In genomic region chr1:156870734-156871133, GRCh38 we compare ENCODE assay signal across 10 cellular contexts. TPM values are rescaled to one million over a fixed set of nuclear protein-coding genes. Genes with fewer than 3 reads are reported as not detected.
DNase-seq lines count a peak whose midpoint lies in the region; ATAC-seq, FAIRE-seq and TF ChIP-seq lines count a peak whose summit lies in the region.
"Had no signal": no experiment of that assay in that cellular context is flagged by ENCODE, and none has a peak within 500 bp of the region (broad histone marks: within the 10 kb centered on the region; RNA-seq: fewer than 3 reads in every experiment).

No MANE protein-coding gene starts in this region.

- H3K4me3 Mint-ChIP-seq in activated T-cell treated with anti-CD3 and anti-CD28 coated beads, Interleukin-2, amount 50 U/mL, for 72 hours: peak overlapping the region; percentile 35 to 51

- no TSS peak for BruUV-seq in HepG2 (replicated peaks; lab: Mats Ljungman, UMichigan)

- H3K4me1 Mint-ChIP-seq in activated T-cell treated with anti-CD3 and anti-CD28 coated beads, Interleukin-2, amount 50 U/mL, for 72 hours (ENCODE audit: low read depth): peaks cover 32% of the 10 kb centered on the region

- H3K4me3 ChIP-seq in BJ (ENCODE audit: low read depth, low read length) (peak overlapping the region; percentile 2; the same call in 1 of the 2 replicates), keratinocyte (ENCODE audit: control insufficient read depth in 2 of 3, extremely low read depth in 1 of 3, insufficient read depth in 2 of 3, low read depth in 1 of 3, low read length in 3 of 3) (peak overlapping the region in 2 of 3 experiments; percentile 44 to 46), HepG2 (replicated peaks in 1 of 3; ENCODE audit: insufficient read depth in 1 of 3, low read depth in 2 of 3, low read length in 3 of 3) (no peak overlapping the region)

- H3K9me1 ChIP-seq in keratinocyte (ENCODE audit: control insufficient read depth, extremely low read depth, insufficient read depth, low read length): no peaks in the 10 kb centered on the region

- no peak for TF ChIP-seq POLR2A in HepG2 (IDR thresholded peaks at IDR 0.05; ENCODE audit: insufficient read depth in 1 of 2, low read depth in 2 of 2, low read length in 2 of 2)

- peak; percentile 89 to 90 for ATAC-seq in activated T-cell treated with anti-CD3 and anti-CD28 coated beads, Interleukin-2, amount 50 U/mL, for 72 hours (replicated peaks in 1 of 2)
- ATAC-seq in HepG2: no peak
- no peak for ATAC-seq in GM18861 (IDR thresholded peaks at IDR 0.05; ENCODE audit: unreplicated experiment)
- ATAC-seq in left lobe of liver: no peak

- POLR2A ChIA-PET in BJ (lab: Charles Lee): no interaction called here
- POLR2A ChIA-PET in HepG2 (lab: Yijun Ruan, JAX): no interaction called here

- 37% methylated on average over 6 of the region's 6 CpGs for WGBS in HepG2 (ENCODE audit: low lambda C conversion rate)

- no peaks in the 10 kb centered on the region for H3K79me2 ChIP-seq in keratinocyte (ENCODE audit: control insufficient read depth, insufficient read depth, low read length)
- no peaks in the 10 kb centered on the region for H3K79me2 ChIP-seq in HepG2 (ENCODE audit: insufficient read depth, low read length)

- H3K4me2 ChIP-seq in keratinocyte (ENCODE audit: control insufficient read depth, extremely low read depth, insufficient read depth, low read depth, low read length): peak overlapping the region; percentile 82
- no peak overlapping the region for H3K4me2 ChIP-seq in HepG2 (ENCODE audit: low read depth, low read length)

- no peak for TF ChIP-seq EP300 in HepG2 (IDR thresholded peaks at IDR 0.05; ENCODE audit: low read depth in 2 of 2, low read length in 2 of 2)
- no peak for TF ChIP-seq EP300 in HepG2 (CRISPR knock-in tag; IDR thresholded peaks at IDR 0.05; ENCODE audit: borderline replicate concordance)

- H2AFZ ChIP-seq in keratinocyte (ENCODE audit: control insufficient read depth, low read length) (peak overlapping the region; percentile 76), HepG2 (ENCODE audit: low read length) (no peak overlapping the region)

- H3K4me1 ChIP-seq in keratinocyte (ENCODE audit: control insufficient read depth, extremely low read depth, insufficient read depth, low read length): peaks cover 13% of the 10 kb centered on the region
- no peaks in the 10 kb centered on the region for H3K4me1 ChIP-seq in HepG2 (ENCODE audit: insufficient read depth, low read length)

- in situ Hi-C loops in HepG2 (cut with HindIII; ENCODE audit: extremely low pct_ligation_motif_present, low pct_unique_long_range_greater_than_20kb): no loop called here

- H3K36me3 Mint-ChIP-seq in activated T-cell treated with anti-CD3 and anti-CD28 coated beads, Interleukin-2, amount 50 U/mL, for 72 hours (ENCODE audit: insufficient read depth in 2 of 2): no peaks in the 10 kb centered on the region

- no peaks in the 10 kb centered on the region for H3K9me3 ChIP-seq in keratinocyte (ENCODE audit: control insufficient read depth, low read depth, low read length)
- H3K9me3 ChIP-seq in HepG2 (ENCODE audit: low read length): no peaks in the 10 kb centered on the region

- intact Hi-C loops in HepG2 (cut with micrococcal nuclease; ENCODE audit: unreplicated experiment): no loop called here
- intact Hi-C loops in posterior vena cava (cut with DNase I): no loop called here

- TF ChIP-seq RAD21 in HepG2 (CRISPR knock-in tag; IDR thresholded peaks at IDR 0.05): no peak

- CTCF ChIA-PET in BJ (lab: Yijun Ruan, JAX): interaction anchor here (0.7 to 4.0 kb wide), 10 partner anchors 10 to 244 kb away, joined by 3 to 33 read pairs (median 6); partner anchors contain the start of genes INSRR and NTRK1
- CTCF ChIA-PET in HepG2 (lab: Yijun Ruan, JAX; ENCODE audit: low intra/inter-chr PET ratio, low total read pairs): no interaction called here

- TF ChIP-seq CTCF in BJ (IDR thresholded peaks at IDR 0.05; ENCODE audit: insufficient read depth, low read depth, low read length) (no peak), keratinocyte (optimal IDR thresholded peaks at IDR 0.05 in 1 of 3, IDR thresholded peaks at IDR 0.05 in 1 of 3, conservative IDR thresholded peaks at IDR 0.05 in 1 of 3; ENCODE audit: extremely low read depth in 1 of 3, insufficient read depth in 2 of 3, low read length in 3 of 3) (no peak), HepG2 (CRISPR knock-in tag; IDR thresholded peaks at IDR 0.05) (no peak)

- FAIRE-seq in keratinocyte (lab: Jason Lieb, UNC): peak; percentile 96
- FAIRE-seq in HepG2 (lab: Jason Lieb, UNC): no peak

- no peak overlapping the region for H3K27ac Mint-ChIP-seq in activated T-cell treated with anti-CD3 and anti-CD28 coated beads, Interleukin-2, amount 50 U/mL, for 72 hours

- DNase-seq in BJ (ENCODE audit: low read depth) (peak; percentile 57), HS-27A (ENCODE audit: low read depth) (peak; percentile 54), keratinocyte (ENCODE audit: low read depth, low spot score) (peak; percentile 66), HepG2 (ENCODE audit: low spot score) (no peak), left lobe of liver (ENCODE audit: low spot score) (no peak), posterior vena cava (ENCODE audit: low spot score) (no peak)
- DNase-seq in activated T-cell treated with anti-CD3 and anti-CD28 coated beads, Interleukin-2, amount 50 U/mL, for 72 hours: peak; percentile 47 to 54
- DNase-seq: GDM1, trophoblast cell had no signal

- H3K27me3 ChIP-seq in BJ (ENCODE audit: control insufficient read depth, insufficient read depth, low read length) (peaks cover 3% of the 10 kb centered on the region), keratinocyte (ENCODE audit: control insufficient read depth, extremely low read depth, insufficient read depth, low read length) (peaks cover 14% of the 10 kb centered on the region), HepG2 (ENCODE audit: control insufficient read depth in 1 of 2, insufficient read depth in 2 of 2, low read length in 2 of 2) (peaks cover 12 to 59% of the 10 kb centered on the region in 2 experiments)

- H4K20me1 ChIP-seq in keratinocyte (ENCODE audit: control insufficient read depth, extremely low read depth, insufficient read depth, low read length): no peaks in the 10 kb centered on the region
- no peaks in the 10 kb centered on the region for H4K20me1 ChIP-seq in HepG2 (ENCODE audit: insufficient read depth, low read length)

- peaks cover 20% of the 10 kb centered on the region for H3K27me3 Mint-ChIP-seq in activated T-cell treated with anti-CD3 and anti-CD28 coated beads, Interleukin-2, amount 50 U/mL, for 72 hours (ENCODE audit: low read depth)

- H3K27ac ChIP-seq in keratinocyte (ENCODE audit: control insufficient read depth, insufficient read depth, low read length): peak overlapping the region; percentile 39
- H3K27ac ChIP-seq in HepG2 (ENCODE audit: extremely low read length, insufficient read depth, low read length): no peak overlapping the region

- dilution Hi-C loops in keratinocyte (cut with MboI; ENCODE audit: extremely low pct_ligation_motif_present, low sequenced_read_pairs): no loop called here

- no peaks in the 10 kb centered on the region for H3K9me3 Mint-ChIP-seq in activated T-cell treated with anti-CD3 and anti-CD28 coated beads, Interleukin-2, amount 50 U/mL, for 72 hours

- no peaks in the 10 kb centered on the region for H3K36me3 ChIP-seq in BJ (ENCODE audit: control insufficient read depth, insufficient read depth, low read length)
- no peaks in the 10 kb centered on the region for H3K36me3 ChIP-seq in keratinocyte (ENCODE audit: control insufficient read depth in 2 of 2, extremely low read depth in 1 of 2, insufficient read depth in 2 of 2, low read length in 2 of 2)
- H3K36me3 ChIP-seq in HepG2 (replicated peaks in 1 of 2; ENCODE audit: control insufficient read depth in 1 of 2, insufficient read depth in 2 of 2, low read length in 2 of 2): no peaks in the 10 kb centered on the region

- H3K9ac ChIP-seq in keratinocyte (ENCODE audit: control insufficient read depth, extremely low read depth, insufficient read depth, low read length): no peak overlapping the region
- no peak overlapping the region for H3K9ac ChIP-seq in HepG2 (ENCODE audit: insufficient read depth, low read depth, low read length)

RNA-seq across cellular contexts. Expression of gene NTRK1, which starts 10.1 kb away (rescaled TPM):
- polyA plus RNA-seq in BJ (2011; rRNA removed): 0.02 TPM in 1 of 2 replicates, not detected in the other
- polyA minus RNA-seq in BJ (2011; rRNA and poly(A)+ RNA removed): not detected in 2 replicates
- 10 to 100 TPM; 16.8 to 21.4 TPM for total RNA-seq in activated T-cell treated with anti-CD3 and anti-CD28 coated beads, Interleukin-2, amount 50 U/mL, for 72 hours
- polyA plus RNA-seq in keratinocyte: 0.03 to 0.06 TPM (median 0.05 TPM) in 3 replicates
- polyA plus RNA-seq in keratinocyte (2011; ENCODE audit: low read depth): not detected
- polyA plus RNA-seq in keratinocyte (2011; cell fraction: cytosol; rRNA removed): not detected in 2 replicates
- polyA plus RNA-seq in keratinocyte (2011; cell fraction: nucleus; rRNA removed): 0.07 TPM in 1 of 2 replicates, not detected in the other
- polyA plus RNA-seq in keratinocyte (2012; ENCODE audit: low replicate concordance): not detected in 2 replicates
- not detected in 3 replicates for polyA minus RNA-seq in keratinocyte
- polyA minus RNA-seq in keratinocyte (2011; cell fraction: cytosol; rRNA and poly(A)+ RNA removed): not detected
- not detected in 2 replicates for polyA minus RNA-seq in keratinocyte (2011; cell fraction: nucleus; rRNA and poly(A)+ RNA removed)
- total RNA-seq in HepG2 (2016; rRNA removed; fragmentation: Illumina TruSeq; extraction: Trizol): not detected in 2 replicates
- total RNA-seq in HepG2 (2016; cell fraction: cytosol; rRNA removed; fragmentation: Illumina TruSeq; extraction: Trizol; ENCODE audit: low read depth): not detected in 2 replicates
- not detected in 2 replicates for total RNA-seq in HepG2 (2016; cell fraction: insoluble cytoplasmic fraction; rRNA removed; fragmentation: Illumina TruSeq; extraction: Trizol)
- total RNA-seq in HepG2 (2016; cell fraction: membrane; rRNA removed; fragmentation: Illumina TruSeq; extraction: Trizol): not detected in 2 replicates
- total RNA-seq in HepG2 (2016; cell fraction: nucleus; rRNA removed; fragmentation: Illumina TruSeq; extraction: Trizol): not detected in 2 replicates
- polyA plus RNA-seq in HepG2 (2011; rRNA removed): not detected in 2 replicates
- polyA plus RNA-seq in HepG2 (2011; cell fraction: cytosol; rRNA removed): not detected in 2 replicates
- not detected in 2 replicates for polyA plus RNA-seq in HepG2 (2011; cell fraction: nucleus; rRNA removed)
- not detected in 2 replicates for polyA plus RNA-seq in HepG2 (2012)
- polyA plus RNA-seq in HepG2 (2016; cell fraction: cytosol; fragmentation: Illumina TruSeq; extraction: Trizol; ENCODE audit: low read depth): not detected in 2 replicates
- not detected in 2 replicates for polyA plus RNA-seq in HepG2 (2016; cell fraction: insoluble cytoplasmic fraction; fragmentation: Illumina TruSeq; extraction: Trizol; ENCODE audit: low read depth)
- polyA plus RNA-seq in HepG2 (2016; cell fraction: membrane; fragmentation: Illumina TruSeq; extraction: Trizol; ENCODE audit: low read depth): not detected in 2 replicates
- polyA plus RNA-seq in HepG2 (2016; cell fraction: nucleus; fragmentation: Illumina TruSeq; extraction: Trizol; ENCODE audit: insufficient read depth, low read depth): not detected in 2 replicates
- 0.08 and 0.19 TPM in 2 replicates for polyA minus RNA-seq in HepG2 (2011; rRNA and poly(A)+ RNA removed; ENCODE audit: low replicate concordance)
- polyA minus RNA-seq in HepG2 (2011; cell fraction: cytosol; rRNA and poly(A)+ RNA removed): not detected in 2 replicates
- polyA minus RNA-seq in HepG2 (2011; cell fraction: nucleus; rRNA and poly(A)+ RNA removed): not detected in 2 replicates
- total RNA-seq in left lobe of liver: not detected
- 1 to 10 TPM; 3.5 to 3.9 TPM for total RNA-seq in posterior vena cava

RNA-seq across cellular contexts. Expression of gene INSRR, which starts 11.8 kb away (rescaled TPM):
- not detected in 2 replicates for polyA plus RNA-seq in BJ (2011; rRNA removed)
- not detected in 2 replicates for polyA minus RNA-seq in BJ (2011; rRNA and poly(A)+ RNA removed)
- total RNA-seq in activated T-cell treated with anti-CD3 and anti-CD28 coated beads, Interleukin-2, amount 50 U/mL, for 72 hours: under 1 TPM; 0.17 to 0.30 TPM
- polyA plus RNA-seq in keratinocyte: not detected in 3 replicates
- polyA plus RNA-seq in keratinocyte (2011; ENCODE audit: low read depth): not detected
- polyA plus RNA-seq in keratinocyte (2011; cell fraction: cytosol; rRNA removed): not detected in 2 replicates
- not detected in 2 replicates for polyA plus RNA-seq in keratinocyte (2011; cell fraction: nucleus; rRNA removed)
- polyA plus RNA-seq in keratinocyte (2012; ENCODE audit: low replicate concordance): not detected in 2 replicates
- polyA minus RNA-seq in keratinocyte: not detected in 3 replicates
- not detected for polyA minus RNA-seq in keratinocyte (2011; cell fraction: cytosol; rRNA and poly(A)+ RNA removed)
- polyA minus RNA-seq in keratinocyte (2011; cell fraction: nucleus; rRNA and poly(A)+ RNA removed): not detected in 2 replicates
- total RNA-seq in HepG2 (2016; rRNA removed; fragmentation: Illumina TruSeq; extraction: Trizol): not detected in 2 replicates
- not detected in 2 replicates for total RNA-seq in HepG2 (2016; cell fraction: cytosol; rRNA removed; fragmentation: Illumina TruSeq; extraction: Trizol; ENCODE audit: low read depth)
- not detected in 2 replicates for total RNA-seq in HepG2 (2016; cell fraction: insoluble cytoplasmic fraction; rRNA removed; fragmentation: Illumina TruSeq; extraction: Trizol)
- not detected in 2 replicates for total RNA-seq in HepG2 (2016; cell fraction: membrane; rRNA removed; fragmentation: Illumina TruSeq; extraction: Trizol)
- not detected in 2 replicates for total RNA-seq in HepG2 (2016; cell fraction: nucleus; rRNA removed; fragmentation: Illumina TruSeq; extraction: Trizol)
- polyA plus RNA-seq in HepG2 (2011; rRNA removed): not detected in 2 replicates
- polyA plus RNA-seq in HepG2 (2011; cell fraction: cytosol; rRNA removed): not detected in 2 replicates
- not detected in 2 replicates for polyA plus RNA-seq in HepG2 (2011; cell fraction: nucleus; rRNA removed)
- polyA plus RNA-seq in HepG2 (2012): not detected in 2 replicates
- polyA plus RNA-seq in HepG2 (2016; cell fraction: cytosol; fragmentation: Illumina TruSeq; extraction: Trizol; ENCODE audit: low read depth): not detected in 2 replicates
- not detected in 2 replicates for polyA plus RNA-seq in HepG2 (2016; cell fraction: insoluble cytoplasmic fraction; fragmentation: Illumina TruSeq; extraction: Trizol; ENCODE audit: low read depth)
- polyA plus RNA-seq in HepG2 (2016; cell fraction: membrane; fragmentation: Illumina TruSeq; extraction: Trizol; ENCODE audit: low read depth): not detected in 2 replicates
- not detected in 2 replicates for polyA plus RNA-seq in HepG2 (2016; cell fraction: nucleus; fragmentation: Illumina TruSeq; extraction: Trizol; ENCODE audit: insufficient read depth, low read depth)
- polyA minus RNA-seq in HepG2 (2011; rRNA and poly(A)+ RNA removed; ENCODE audit: low replicate concordance): not detected in 2 replicates
- not detected in 2 replicates for polyA minus RNA-seq in HepG2 (2011; cell fraction: cytosol; rRNA and poly(A)+ RNA removed)
- polyA minus RNA-seq in HepG2 (2011; cell fraction: nucleus; rRNA and poly(A)+ RNA removed): not detected in 2 replicates
- total RNA-seq in left lobe of liver: not detected
- total RNA-seq in posterior vena cava: under 1 TPM; 0.19 to 0.23 TPM

RNA-seq across cellular contexts. Expression of gene PEAR1, which starts 22.8 kb away (rescaled TPM):
- polyA plus RNA-seq in BJ (2011; rRNA removed): 25.0 and 50.4 TPM in 2 replicates
- 15.8 and 21.9 TPM in 2 replicates for polyA minus RNA-seq in BJ (2011; rRNA and poly(A)+ RNA removed)
- total RNA-seq in activated T-cell treated with anti-CD3 and anti-CD28 coated beads, Interleukin-2, amount 50 U/mL, for 72 hours: under 1 TPM in 1 of 2 donors, not detected in 1; 0.07 TPM
- polyA plus RNA-seq in keratinocyte: 4.0 to 4.8 TPM (median 4.2 TPM) in 3 replicates
- 2.2 TPM for polyA plus RNA-seq in keratinocyte (2011; ENCODE audit: low read depth)
- 1.6 and 1.7 TPM in 2 replicates for polyA plus RNA-seq in keratinocyte (2011; cell fraction: cytosol; rRNA removed)
- polyA plus RNA-seq in keratinocyte (2011; cell fraction: nucleus; rRNA removed): 17.9 and 18.0 TPM in 2 replicates
- 1.1 and 2.6 TPM in 2 replicates for polyA plus RNA-seq in keratinocyte (2012; ENCODE audit: low replicate concordance)
- polyA minus RNA-seq in keratinocyte: 1.7 to 8.4 TPM (median 1.8 TPM) in 3 replicates
- not detected for polyA minus RNA-seq in keratinocyte (2011; cell fraction: cytosol; rRNA and poly(A)+ RNA removed)
- 4.1 and 4.8 TPM in 2 replicates for polyA minus RNA-seq in keratinocyte (2011; cell fraction: nucleus; rRNA and poly(A)+ RNA removed)
- total RNA-seq in HepG2 (2016; rRNA removed; fragmentation: Illumina TruSeq; extraction: Trizol): 0.06 and 0.27 TPM in 2 replicates
- total RNA-seq in HepG2 (2016; cell fraction: cytosol; rRNA removed; fragmentation: Illumina TruSeq; extraction: Trizol; ENCODE audit: low read depth): not detected in 2 replicates
- total RNA-seq in HepG2 (2016; cell fraction: insoluble cytoplasmic fraction; rRNA removed; fragmentation: Illumina TruSeq; extraction: Trizol): 0.09 TPM in 1 of 2 replicates, not detected in the other
- 0.07 TPM in 1 of 2 replicates, not detected in the other for total RNA-seq in HepG2 (2016; cell fraction: membrane; rRNA removed; fragmentation: Illumina TruSeq; extraction: Trizol)
- total RNA-seq in HepG2 (2016; cell fraction: nucleus; rRNA removed; fragmentation: Illumina TruSeq; extraction: Trizol): not detected in 2 replicates
- 0.39 and 0.41 TPM in 2 replicates for polyA plus RNA-seq in HepG2 (2011; rRNA removed)
- polyA plus RNA-seq in HepG2 (2011; cell fraction: cytosol; rRNA removed): 0.12 and 0.20 TPM in 2 replicates
- 1.7 and 2.6 TPM in 2 replicates for polyA plus RNA-seq in HepG2 (2011; cell fraction: nucleus; rRNA removed)
- 0.03 and 0.21 TPM in 2 replicates for polyA plus RNA-seq in HepG2 (2012)
- polyA plus RNA-seq in HepG2 (2016; cell fraction: cytosol; fragmentation: Illumina TruSeq; extraction: Trizol; ENCODE audit: low read depth): 0.10 TPM in 1 of 2 replicates, not detected in the other
- not detected in 2 replicates for polyA plus RNA-seq in HepG2 (2016; cell fraction: insoluble cytoplasmic fraction; fragmentation: Illumina TruSeq; extraction: Trizol; ENCODE audit: low read depth)
- polyA plus RNA-seq in HepG2 (2016; cell fraction: membrane; fragmentation: Illumina TruSeq; extraction: Trizol; ENCODE audit: low read depth): 0.06 and 0.17 TPM in 2 replicates
- 0.79 and 1.1 TPM in 2 replicates for polyA plus RNA-seq in HepG2 (2016; cell fraction: nucleus; fragmentation: Illumina TruSeq; extraction: Trizol; ENCODE audit: insufficient read depth, low read depth)
- polyA minus RNA-seq in HepG2 (2011; rRNA and poly(A)+ RNA removed; ENCODE audit: low replicate concordance): 0.20 and 0.98 TPM in 2 replicates
- polyA minus RNA-seq in HepG2 (2011; cell fraction: cytosol; rRNA and poly(A)+ RNA removed): not detected in 2 replicates
- polyA minus RNA-seq in HepG2 (2011; cell fraction: nucleus; rRNA and poly(A)+ RNA removed): 0.13 and 0.50 TPM in 2 replicates
- 4.5 TPM for total RNA-seq in left lobe of liver
- 10 to 100 TPM; 14.5 to 14.6 TPM for total RNA-seq in posterior vena cava

RNA-seq across cellular contexts. Expression of gene LRRC71, which starts 49.7 kb away (rescaled TPM):
- polyA plus RNA-seq in BJ (2011; rRNA removed) (0.75 and 1.2 TPM in 2 replicates), keratinocyte (not detected in 3 replicates), HepG2 (2011; rRNA removed) (not detected in 2 replicates)
- 0.66 and 0.72 TPM in 2 replicates for polyA minus RNA-seq in BJ (2011; rRNA and poly(A)+ RNA removed)
- not detected for total RNA-seq in activated T-cell treated with anti-CD3 and anti-CD28 coated beads, Interleukin-2, amount 50 U/mL, for 72 hours
- polyA plus RNA-seq in keratinocyte (2011; ENCODE audit: low read depth): not detected
- polyA plus RNA-seq in keratinocyte (2011; cell fraction: cytosol; rRNA removed): not detected in 2 replicates
- polyA plus RNA-seq in keratinocyte (2011; cell fraction: nucleus; rRNA removed): 0.18 TPM in 1 of 2 replicates, not detected in the other
- not detected in 2 replicates for polyA plus RNA-seq in keratinocyte (2012; ENCODE audit: low replicate concordance)
- not detected in 3 replicates for polyA minus RNA-seq in keratinocyte
- polyA minus RNA-seq in keratinocyte (2011; cell fraction: cytosol; rRNA and poly(A)+ RNA removed): not detected
- not detected in 2 replicates for polyA minus RNA-seq in keratinocyte (2011; cell fraction: nucleus; rRNA and poly(A)+ RNA removed)
- total RNA-seq in HepG2 (2016; rRNA removed; fragmentation: Illumina TruSeq; extraction: Trizol) (not detected in 2 replicates), left lobe of liver (not detected), posterior vena cava (not detected)
- total RNA-seq in HepG2 (2016; cell fraction: cytosol; rRNA removed; fragmentation: Illumina TruSeq; extraction: Trizol; ENCODE audit: low read depth): not detected in 2 replicates
- total RNA-seq in HepG2 (2016; cell fraction: insoluble cytoplasmic fraction; rRNA removed; fragmentation: Illumina TruSeq; extraction: Trizol): not detected in 2 replicates
- total RNA-seq in HepG2 (2016; cell fraction: membrane; rRNA removed; fragmentation: Illumina TruSeq; extraction: Trizol): not detected in 2 replicates
- total RNA-seq in HepG2 (2016; cell fraction: nucleus; rRNA removed; fragmentation: Illumina TruSeq; extraction: Trizol): not detected in 2 replicates
- not detected in 2 replicates for polyA plus RNA-seq in HepG2 (2011; cell fraction: cytosol; rRNA removed)
- not detected in 2 replicates for polyA plus RNA-seq in HepG2 (2011; cell fraction: nucleus; rRNA removed)
- not detected in 2 replicates for polyA plus RNA-seq in HepG2 (2012)
- polyA plus RNA-seq in HepG2 (2016; cell fraction: cytosol; fragmentation: Illumina TruSeq; extraction: Trizol; ENCODE audit: low read depth): not detected in 2 replicates
- polyA plus RNA-seq in HepG2 (2016; cell fraction: insoluble cytoplasmic fraction; fragmentation: Illumina TruSeq; extraction: Trizol; ENCODE audit: low read depth): not detected in 2 replicates
- not detected in 2 replicates for polyA plus RNA-seq in HepG2 (2016; cell fraction: membrane; fragmentation: Illumina TruSeq; extraction: Trizol; ENCODE audit: low read depth)
- polyA plus RNA-seq in HepG2 (2016; cell fraction: nucleus; fragmentation: Illumina TruSeq; extraction: Trizol; ENCODE audit: insufficient read depth, low read depth): not detected in 2 replicates
- not detected in 2 replicates for polyA minus RNA-seq in HepG2 (2011; rRNA and poly(A)+ RNA removed; ENCODE audit: low replicate concordance)
- polyA minus RNA-seq in HepG2 (2011; cell fraction: cytosol; rRNA and poly(A)+ RNA removed): not detected in 2 replicates
- not detected in 2 replicates for polyA minus RNA-seq in HepG2 (2011; cell fraction: nucleus; rRNA and poly(A)+ RNA removed)

RNA-seq across cellular contexts. Expression of gene SH2D2A, which starts 54.1 kb away (rescaled TPM):
- polyA plus RNA-seq in BJ (2011; rRNA removed) (0.17 TPM in 1 of 2 replicates, not detected in the other), keratinocyte (1.9 to 4.5 TPM (median 2.5 TPM) in 3 replicates), HepG2 (2011; rRNA removed) (0.56 and 0.57 TPM in 2 replicates)
- 0.36 TPM in 1 of 2 replicates, not detected in the other for polyA minus RNA-seq in BJ (2011; rRNA and poly(A)+ RNA removed)
- total RNA-seq in activated T-cell treated with anti-CD3 and anti-CD28 coated beads, Interleukin-2, amount 50 U/mL, for 72 hours: 100 to 1,000 TPM; 221 to 246 TPM
- polyA plus RNA-seq in keratinocyte (2011; ENCODE audit: low read depth): 0.25 TPM
- polyA plus RNA-seq in keratinocyte (2011; cell fraction: cytosol; rRNA removed): 1.8 and 4.2 TPM in 2 replicates
- 2.9 and 4.9 TPM in 2 replicates for polyA plus RNA-seq in keratinocyte (2011; cell fraction: nucleus; rRNA removed)
- 2.1 and 6.8 TPM in 2 replicates for polyA plus RNA-seq in keratinocyte (2012; ENCODE audit: low replicate concordance)
- polyA minus RNA-seq in keratinocyte: 0.83 to 4.2 TPM (median 0.89 TPM) in 3 replicates
- 5.2 TPM for polyA minus RNA-seq in keratinocyte (2011; cell fraction: cytosol; rRNA and poly(A)+ RNA removed)
- polyA minus RNA-seq in keratinocyte (2011; cell fraction: nucleus; rRNA and poly(A)+ RNA removed): 4.2 and 4.4 TPM in 2 replicates
- total RNA-seq in HepG2 (2016; rRNA removed; fragmentation: Illumina TruSeq; extraction: Trizol) (0.59 and 0.73 TPM in 2 replicates), left lobe of liver (0.78 TPM), posterior vena cava (1 to 10 TPM; 3.2 to 3.4 TPM)
- 0.35 and 0.51 TPM in 2 replicates for total RNA-seq in HepG2 (2016; cell fraction: cytosol; rRNA removed; fragmentation: Illumina TruSeq; extraction: Trizol; ENCODE audit: low read depth)
- 0.34 and 1.2 TPM in 2 replicates for total RNA-seq in HepG2 (2016; cell fraction: insoluble cytoplasmic fraction; rRNA removed; fragmentation: Illumina TruSeq; extraction: Trizol)
- total RNA-seq in HepG2 (2016; cell fraction: membrane; rRNA removed; fragmentation: Illumina TruSeq; extraction: Trizol): 0.52 and 1.0 TPM in 2 replicates
- total RNA-seq in HepG2 (2016; cell fraction: nucleus; rRNA removed; fragmentation: Illumina TruSeq; extraction: Trizol): 0.75 and 0.85 TPM in 2 replicates
- polyA plus RNA-seq in HepG2 (2011; cell fraction: cytosol; rRNA removed): 0.55 and 0.78 TPM in 2 replicates
- polyA plus RNA-seq in HepG2 (2011; cell fraction: nucleus; rRNA removed): 0.16 and 0.47 TPM in 2 replicates
- polyA plus RNA-seq in HepG2 (2012): 0.79 and 1.0 TPM in 2 replicates
- polyA plus RNA-seq in HepG2 (2016; cell fraction: cytosol; fragmentation: Illumina TruSeq; extraction: Trizol; ENCODE audit: low read depth): 0.62 and 0.67 TPM in 2 replicates
- polyA plus RNA-seq in HepG2 (2016; cell fraction: insoluble cytoplasmic fraction; fragmentation: Illumina TruSeq; extraction: Trizol; ENCODE audit: low read depth): 1.3 and 1.8 TPM in 2 replicates
- polyA plus RNA-seq in HepG2 (2016; cell fraction: membrane; fragmentation: Illumina TruSeq; extraction: Trizol; ENCODE audit: low read depth): 0.71 and 1.1 TPM in 2 replicates
- 1.0 and 1.8 TPM in 2 replicates for polyA plus RNA-seq in HepG2 (2016; cell fraction: nucleus; fragmentation: Illumina TruSeq; extraction: Trizol; ENCODE audit: insufficient read depth, low read depth)
- 0.72 and 1.9 TPM in 2 replicates for polyA minus RNA-seq in HepG2 (2011; rRNA and poly(A)+ RNA removed; ENCODE audit: low replicate concordance)
- 0.62 TPM in 1 of 2 replicates, not detected in the other for polyA minus RNA-seq in HepG2 (2011; cell fraction: cytosol; rRNA and poly(A)+ RNA removed)
- not detected in 2 replicates for polyA minus RNA-seq in HepG2 (2011; cell fraction: nucleus; rRNA and poly(A)+ RNA removed)

Comparison
In these comparisons a context has a peak if more than half of its experiments do, and no peak if none do; other contexts are left out.
1. DNase-seq: peak in BJ (single experiment), HS-27A (single experiment), activated T-cell treated with anti-CD3 and anti-CD28 coated beads, Interleukin-2, amount 50 U/mL, for 72 hours (2 of 2) and keratinocyte (single experiment); none in HepG2 (single experiment), left lobe of liver (single experiment) and posterior vena cava (single experiment).
2. H3K4me3 ChIP-seq: peak in BJ (single experiment) and keratinocyte (2 of 3); none in HepG2 (0 of 3).
3. ATAC-seq: peak in activated T-cell treated with anti-CD3 and anti-CD28 coated beads, Interleukin-2, amount 50 U/mL, for 72 hours (2 of 2); none in HepG2 (single experiment), GM18861 (single experiment) and left lobe of liver (single experiment).